Comparison of ENCODE assay signal across 8 cellular contexts in the genomic region with DNA sequence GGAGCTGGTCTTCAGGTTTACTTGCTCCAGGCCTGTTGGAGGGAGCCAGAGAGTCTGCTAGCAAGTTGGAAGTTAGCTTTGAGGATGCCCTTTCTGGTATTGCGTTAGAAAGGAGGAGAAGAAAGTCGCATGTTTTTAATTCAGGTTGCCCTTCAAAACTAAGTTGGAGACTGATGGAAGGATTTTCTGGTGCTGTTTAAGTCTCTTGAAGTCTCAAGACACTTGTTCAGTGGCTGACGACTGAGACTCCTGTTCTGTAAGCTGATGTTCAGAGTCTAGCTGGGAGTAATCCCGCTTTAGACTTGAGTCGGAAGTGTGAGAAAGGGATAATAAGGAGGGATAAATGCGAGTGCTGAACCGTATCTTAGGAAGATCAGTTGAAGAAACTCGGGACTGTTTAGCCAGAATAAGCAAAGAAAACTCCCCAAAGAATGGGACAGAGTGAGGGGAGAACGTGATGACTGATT. TPM values are rescaled to one million over a fixed set of nuclear protein-coding genes. Genes with fewer than 3 reads are reported as not detected.
A peak's percentile ranks its signal among the peaks of the same experiment; 100 is the strongest.
DNase-seq lines count a peak whose midpoint lies in the region; ATAC-seq, FAIRE-seq and TF ChIP-seq lines count a peak whose summit lies in the region.

No MANE protein-coding gene starts in this region.

- H3K27ac Mint-ChIP-seq in CD8-positive, alpha-beta memory T cell, result peak overlapping the region; percentile 53 to 98 (median 94)
- H3K27ac Mint-ChIP-seq in brain, result peak overlapping the region; percentile 5 to 95 (median 93)

- peak overlapping the region; percentile 95 for H3K4me3 ChIP-seq in CD8-positive, alpha-beta memory T cell (ENCODE audit: low read length)
- H3K4me3 ChIP-seq in HepG2 (replicated peaks in 1 of 3; ENCODE audit: insufficient read depth in 1 of 3, low read depth in 2 of 3, low read length in 3 of 3) (peak overlapping the region; percentile 71 to 88 (median 81)), thoracic aorta (peak overlapping the region; percentile 92)

- 1% methylated on average over 9 of the region's 9 CpGs for WGBS in HepG2 (ENCODE audit: low lambda C conversion rate)

- intact Hi-C loops in HepG2 (cut with micrococcal nuclease; ENCODE audit: unreplicated experiment), result no loop called here

- H3K4me2 ChIP-seq in HepG2 (ENCODE audit: low read depth, low read length), result peak overlapping the region; percentile 93

- peaks cover 27% of the 10 kb centered on the region for H3K27me3 ChIP-seq in CD8-positive, alpha-beta memory T cell (ENCODE audit: insufficient read depth, low read length, poor library complexity, severe bottlenecking)
- H3K27me3 ChIP-seq in HepG2 (ENCODE audit: control insufficient read depth in 1 of 2, insufficient read depth in 2 of 2, low read length in 2 of 2), result peaks cover 0 to 35% of the 10 kb centered on the region in 2 experiments; a peak in 4 of 5 replicates
- peaks cover 6% of the 10 kb centered on the region for H3K27me3 ChIP-seq in thoracic aorta (replicated peaks; ENCODE audit: insufficient read depth)

- CTCF ChIA-PET in CD8-positive, alpha-beta memory T cell (lab: Charles Lee), result interaction anchor here (1.1 to 1.5 kb wide), 3 partner anchors 11 to 346 kb away, joined by 3 to 5 read pairs (median 3); no protein-coding TSS in a partner anchor
- CTCF ChIA-PET in HepG2 (lab: Yijun Ruan, JAX; ENCODE audit: low intra/inter-chr PET ratio, low total read pairs), result no interaction called here

- H3K27me3 Mint-ChIP-seq in CD8-positive, alpha-beta memory T cell, result peaks cover 27 to 30% of the 10 kb centered on the region in 2 donors
- peaks cover 51% of the 10 kb centered on the region for H3K27me3 Mint-ChIP-seq in brain

- ATAC-seq in HepG2 (no peak; the same call in 2 of the 3 replicates), thoracic aorta (ENCODE audit: insufficient number of reproducible peaks, low FRiP score, low read depth) (no peak), GM18505 (IDR thresholded peaks at IDR 0.05; ENCODE audit: unreplicated experiment) (no peak)

- in situ Hi-C loops in HepG2 (cut with HindIII; ENCODE audit: extremely low pct_ligation_motif_present, low pct_unique_long_range_greater_than_20kb), result no loop called here

- BruUV-seq in HepG2 (replicated peaks; lab: Mats Ljungman, UMichigan), result no TSS peak

- no peak for DNase-seq in CD8-positive, alpha-beta memory T cell
- peak; percentile 79 for DNase-seq in HT-29 (ENCODE audit: low spot score)
- DNase-seq in HepG2 (ENCODE audit: low spot score), result peak; percentile 18
- DNase-seq in thoracic aorta (ENCODE audit: low spot score), result no peak
- no peak for DNase-seq in occipital lobe (lab: John Stamatoyannopoulos, UW)
- DNase-seq in stimulated activated CD8-positive, alpha-beta memory T cell treated with anti-CD3 and anti-CD28 coated beads, Interleukin-4, amount 100 ng/mL, for 48 hours, result no peak

- H3K4me3 Mint-ChIP-seq in CD8-positive, alpha-beta memory T cell, result peak overlapping the region; percentile 86 to 98 (median 94)
- peak overlapping the region; percentile 90 to 100 (median 93) for H3K4me3 Mint-ChIP-seq in brain

- no peak overlapping the region for H2AFZ ChIP-seq in HepG2 (ENCODE audit: low read length)

- no peaks in the 10 kb centered on the region for H3K9me3 ChIP-seq in CD8-positive, alpha-beta memory T cell (ENCODE audit: low read length)
- H3K9me3 ChIP-seq in HepG2 (ENCODE audit: low read length) (no peaks in the 10 kb centered on the region), thoracic aorta (no peaks in the 10 kb centered on the region)

- peaks cover 27% of the 10 kb centered on the region for H3K36me3 ChIP-seq in CD8-positive, alpha-beta memory T cell (ENCODE audit: insufficient read depth, low read length)
- H3K36me3 ChIP-seq in HepG2 (replicated peaks in 1 of 2; ENCODE audit: control insufficient read depth in 1 of 2, insufficient read depth in 2 of 2, low read length in 2 of 2) (peaks cover 10 to 28% of the 10 kb centered on the region in 2 experiments), thoracic aorta (peaks cover 18% of the 10 kb centered on the region)

- POLR2A ChIA-PET in CD8-positive, alpha-beta memory T cell (lab: Charles Lee), result interaction anchor here (0.7 to 1.6 kb wide), 5 partner anchors 11 to 348 kb away, joined by 3 to 7 read pairs (median 5); a partner anchor contains a TSS
- POLR2A ChIA-PET in HepG2 (lab: Yijun Ruan, JAX), result interaction anchor here (1.0 to 1.1 kb wide), 5 partner anchors 11 to 27 kb away, joined by 3 to 7 read pairs (median 3); a partner anchor contains a TSS

- H3K27ac ChIP-seq in CD8-positive, alpha-beta memory T cell (ENCODE audit: low read depth, low read length), result peak overlapping the region; percentile 88
- peak overlapping the region; percentile 81 for H3K27ac ChIP-seq in HepG2 (ENCODE audit: extremely low read length, insufficient read depth, low read length)
- peak overlapping the region; percentile 81 to 89 for H3K27ac ChIP-seq in thoracic aorta

- TF ChIP-seq POLR2A in HepG2 (IDR thresholded peaks at IDR 0.05; ENCODE audit: insufficient read depth in 1 of 2, low read depth in 2 of 2, low read length in 2 of 2) (no peak), GM18505 (IDR thresholded peaks at IDR 0.05; ENCODE audit: borderline replicate concordance, extremely low read depth, insufficient read depth, insufficient read length) (no peak)

- peaks cover 0 to 8% (median 0%) of the 10 kb centered on the region in 5 donors for H3K9me3 Mint-ChIP-seq in CD8-positive, alpha-beta memory T cell
- peaks cover 0 to 3% (median 0%) of the 10 kb centered on the region in 5 experiments for H3K9me3 Mint-ChIP-seq in brain

- peaks cover 16 to 57% (median 22%) of the 10 kb centered on the region in 3 donors for H3K36me3 Mint-ChIP-seq in CD8-positive, alpha-beta memory T cell
- H3K36me3 Mint-ChIP-seq in brain, result peaks cover 45% of the 10 kb centered on the region

- H3K4me1 ChIP-seq in CD8-positive, alpha-beta memory T cell (ENCODE audit: insufficient read depth, low read length), result peaks cover 39% of the 10 kb centered on the region
- peaks cover 40% of the 10 kb centered on the region for H3K4me1 ChIP-seq in HepG2 (ENCODE audit: insufficient read depth, low read length)
- peaks cover 10 to 28% of the 10 kb centered on the region in 2 donors for H3K4me1 ChIP-seq in thoracic aorta (ENCODE audit: control insufficient read depth in 1 of 2, low read depth in 2 of 2)

- TF ChIP-seq EP300 in HepG2 (IDR thresholded peaks at IDR 0.05; ENCODE audit: low read depth in 2 of 2, low read length in 2 of 2) (no peak), HepG2 (CRISPR knock-in tag; IDR thresholded peaks at IDR 0.05; ENCODE audit: borderline replicate concordance) (no peak)

- TF ChIP-seq CTCF in brain (conservative IDR thresholded peaks at IDR 0.05) (no peak), HepG2 (CRISPR knock-in tag; IDR thresholded peaks at IDR 0.05) (no peak), thoracic aorta (IDR thresholded peaks at IDR 0.05) (no peak)

- H3K9ac ChIP-seq in HepG2 (ENCODE audit: insufficient read depth, low read depth, low read length), result peak overlapping the region; percentile 83

- no peaks in the 10 kb centered on the region; the same call in 1 of the 2 replicates for H4K20me1 ChIP-seq in HepG2 (ENCODE audit: insufficient read depth, low read length)

- H3K4me1 Mint-ChIP-seq in CD8-positive, alpha-beta memory T cell, result peaks cover 58 to 68% (median 61%) of the 10 kb centered on the region in 3 donors
- peaks cover 45% of the 10 kb centered on the region for H3K4me1 Mint-ChIP-seq in brain

- no peak for TF ChIP-seq RAD21 in HepG2 (CRISPR knock-in tag; IDR thresholded peaks at IDR 0.05)

- FAIRE-seq in HepG2 (lab: Jason Lieb, UNC), result no peak

- peaks cover 16% of the 10 kb centered on the region for H3K79me2 ChIP-seq in HepG2 (ENCODE audit: insufficient read depth, low read length)

RNA-seq across cellular contexts. Expression of a gene that starts 0.7 kb away (rescaled TPM):
- 100 to 1,000 TPM; 122 to 130 TPM for total RNA-seq in CD8-positive, alpha-beta memory T cell
- polyA plus RNA-seq in CD8-positive, alpha-beta memory T cell, result 92.7 TPM
- 65.6 and 92.3 TPM in 2 replicates for total RNA-seq in HT-29 (2014; rRNA removed; shearing (Covaris generic))
- polyA plus RNA-seq in brain (ENCODE audit: insufficient read depth, low read depth, low replicate concordance), result 72.4 TPM
- 53.3 and 58.1 TPM in 2 replicates for total RNA-seq in HepG2 (2016; rRNA removed; fragmentation: Illumina TruSeq; extraction: Trizol)
- total RNA-seq in HepG2 (2016; cell fraction: cytosol; rRNA removed; fragmentation: Illumina TruSeq; extraction: Trizol; ENCODE audit: low read depth), result 22.9 and 24.6 TPM in 2 replicates
- total RNA-seq in HepG2 (2016; cell fraction: insoluble cytoplasmic fraction; rRNA removed; fragmentation: Illumina TruSeq; extraction: Trizol), result 54.6 and 57.3 TPM in 2 replicates
- total RNA-seq in HepG2 (2016; cell fraction: membrane; rRNA removed; fragmentation: Illumina TruSeq; extraction: Trizol), result 20.4 and 22.0 TPM in 2 replicates
- 24.9 and 25.3 TPM in 2 replicates for total RNA-seq in HepG2 (2016; cell fraction: nucleus; rRNA removed; fragmentation: Illumina TruSeq; extraction: Trizol)
- 9.1 and 9.8 TPM in 2 replicates for polyA plus RNA-seq in HepG2 (2011; rRNA removed)
- polyA plus RNA-seq in HepG2 (2011; cell fraction: cytosol; rRNA removed), result 5.9 and 7.0 TPM in 2 replicates
- polyA plus RNA-seq in HepG2 (2011; cell fraction: nucleus; rRNA removed), result 5.9 and 6.1 TPM in 2 replicates
- 25.3 and 27.5 TPM in 2 replicates for polyA plus RNA-seq in HepG2 (2012)
- polyA plus RNA-seq in HepG2 (2016; cell fraction: cytosol; fragmentation: Illumina TruSeq; extraction: Trizol; ENCODE audit: low read depth), result 10.2 and 11.6 TPM in 2 replicates
- 66.2 and 74.8 TPM in 2 replicates for polyA plus RNA-seq in HepG2 (2016; cell fraction: insoluble cytoplasmic fraction; fragmentation: Illumina TruSeq; extraction: Trizol; ENCODE audit: low read depth)
- 14.2 and 18.0 TPM in 2 replicates for polyA plus RNA-seq in HepG2 (2016; cell fraction: membrane; fragmentation: Illumina TruSeq; extraction: Trizol; ENCODE audit: low read depth)
- 37.9 and 39.6 TPM in 2 replicates for polyA plus RNA-seq in HepG2 (2016; cell fraction: nucleus; fragmentation: Illumina TruSeq; extraction: Trizol; ENCODE audit: insufficient read depth, low read depth)
- polyA minus RNA-seq in HepG2 (2011; rRNA and poly(A)+ RNA removed; ENCODE audit: low replicate concordance), result 11.9 and 35.7 TPM in 2 replicates
- 11.3 and 12.7 TPM in 2 replicates for polyA minus RNA-seq in HepG2 (2011; cell fraction: cytosol; rRNA and poly(A)+ RNA removed)
- 10.6 and 15.5 TPM in 2 replicates for polyA minus RNA-seq in HepG2 (2011; cell fraction: nucleus; rRNA and poly(A)+ RNA removed)
- 10 to 100 TPM; 28.8 to 41.3 TPM for total RNA-seq in thoracic aorta
- total RNA-seq in occipital lobe, result 16.1 TPM

RNA-seq across cellular contexts. Expression of a gene that starts 12.2 kb away (rescaled TPM):
- under 1 TPM; 0.46 to 0.51 TPM for total RNA-seq in CD8-positive, alpha-beta memory T cell
- not detected for polyA plus RNA-seq in CD8-positive, alpha-beta memory T cell
- not detected in 2 replicates for total RNA-seq in HT-29 (2014; rRNA removed; shearing (Covaris generic))
- not detected for polyA plus RNA-seq in brain (ENCODE audit: insufficient read depth, low read depth, low replicate concordance)
- total RNA-seq in HepG2 (2016; rRNA removed; fragmentation: Illumina TruSeq; extraction: Trizol), result not detected in 2 replicates
- not detected in 2 replicates for total RNA-seq in HepG2 (2016; cell fraction: cytosol; rRNA removed; fragmentation: Illumina TruSeq; extraction: Trizol; ENCODE audit: low read depth)
- total RNA-seq in HepG2 (2016; cell fraction: insoluble cytoplasmic fraction; rRNA removed; fragmentation: Illumina TruSeq; extraction: Trizol), result not detected in 2 replicates
- total RNA-seq in HepG2 (2016; cell fraction: membrane; rRNA removed; fragmentation: Illumina TruSeq; extraction: Trizol), result not detected in 2 replicates
- not detected in 2 replicates for total RNA-seq in HepG2 (2016; cell fraction: nucleus; rRNA removed; fragmentation: Illumina TruSeq; extraction: Trizol)
- not detected in 2 replicates for polyA plus RNA-seq in HepG2 (2011; rRNA removed)
- polyA plus RNA-seq in HepG2 (2011; cell fraction: cytosol; rRNA removed), result not detected in 2 replicates
- not detected in 2 replicates for polyA plus RNA-seq in HepG2 (2011; cell fraction: nucleus; rRNA removed)
- polyA plus RNA-seq in HepG2 (2012), result not detected in 2 replicates
- polyA plus RNA-seq in HepG2 (2016; cell fraction: cytosol; fragmentation: Illumina TruSeq; extraction: Trizol; ENCODE audit: low read depth), result not detected in 2 replicates
- polyA plus RNA-seq in HepG2 (2016; cell fraction: insoluble cytoplasmic fraction; fragmentation: Illumina TruSeq; extraction: Trizol; ENCODE audit: low read depth), result not detected in 2 replicates
- polyA plus RNA-seq in HepG2 (2016; cell fraction: membrane; fragmentation: Illumina TruSeq; extraction: Trizol; ENCODE audit: low read depth), result not detected in 2 replicates
- not detected in 2 replicates for polyA plus RNA-seq in HepG2 (2016; cell fraction: nucleus; fragmentation: Illumina TruSeq; extraction: Trizol; ENCODE audit: insufficient read depth, low read depth)
- 0.07 TPM in 1 of 2 replicates, not detected in the other for polyA minus RNA-seq in HepG2 (2011; rRNA and poly(A)+ RNA removed; ENCODE audit: low replicate concordance)
- polyA minus RNA-seq in HepG2 (2011; cell fraction: cytosol; rRNA and poly(A)+ RNA removed), result not detected in 2 replicates
- polyA minus RNA-seq in HepG2 (2011; cell fraction: nucleus; rRNA and poly(A)+ RNA removed), result not detected in 2 replicates
- total RNA-seq in thoracic aorta, result not detected
- not detected for total RNA-seq in occipital lobe

Comparison
In these comparisons a context has a peak if more than half of its experiments do, and no peak if none do; other contexts are left out.
1. DNase-seq: peak in HT-29 (single experiment) and HepG2 (single experiment); none in CD8-positive, alpha-beta memory T cell (0 of 5), thoracic aorta (single experiment), occipital lobe (single experiment) and stimulated activated CD8-positive, alpha-beta memory T cell treated with anti-CD3 and anti-CD28 coated beads, Interleukin-4, amount 100 ng/mL, for 48 hours (single experiment).
2. Peak in every context shown above with its lines, with median percentiles within 50 percentile points of each other: H3K27ac ChIP-seq and H3K4me3 ChIP-seq.